8 cellular contexts compared by ENCODE assay signal in the genomic region with DNA sequence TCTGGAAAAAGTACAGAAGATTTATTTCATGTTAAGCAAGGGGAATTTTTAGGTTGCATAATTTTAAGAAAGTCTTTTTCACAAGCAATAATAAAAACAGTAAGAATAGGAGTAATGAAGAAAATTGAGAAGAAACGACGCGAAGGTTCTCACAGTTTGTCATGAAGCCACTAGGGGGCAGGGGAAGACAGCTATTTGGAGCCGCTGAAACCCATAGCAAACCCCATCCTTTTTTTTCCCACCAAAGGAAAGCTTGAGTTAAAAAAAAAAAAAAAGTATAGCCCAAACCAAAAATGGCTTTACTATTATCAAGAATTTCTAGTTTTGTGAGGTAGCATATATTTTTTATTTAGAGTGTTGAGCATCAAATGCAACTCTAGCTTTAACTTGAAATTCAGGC.
DNase-seq lines count a peak whose midpoint lies in the region; ATAC-seq, FAIRE-seq and TF ChIP-seq lines count a peak whose summit lies in the region.

No MANE protein-coding gene starts in this region.

- DNase-seq in AG09319 (ENCODE audit: extremely low read depth, low read depth) (peak; percentile 29), GM12891 (ENCODE audit: insufficient read length, low spot score) (peak; percentile 41), NCI-H1417 (lab: John Stamatoyannopoulos, UW) (peak; percentile 55 to 91 (median 65)), dermis blood vessel endothelial cell (peak; percentile 72), medulla oblongata (ENCODE audit: extremely low spot score) (peak; percentile 84)
- DNase-seq in stimulated activated naive CD4-positive, alpha-beta T cell (lab: John Stamatoyannopoulos, UW), result peak; percentile 9 to 63 (median 34)

- TF ChIP-seq CTCF in AG09319 (IDR thresholded peaks at IDR 0.05; ENCODE audit: low read depth, low read length), result peak; percentile 78

- no peak for ATAC-seq in HG02938 (IDR thresholded peaks at IDR 0.05; ENCODE audit: unreplicated experiment)

- TF ChIP-seq POLR2A in GM12891 (IDR thresholded peaks at IDR 0.05; ENCODE audit: low read depth, low read length), result no peak

- no peak for FAIRE-seq in GM12891 (lab: Jason Lieb, UNC)
- peak; percentile 84 for FAIRE-seq in TTC549 (lab: Jason Lieb, UNC)

TF ChIP-seq in GM12891, 5 proteins besides CTCF, POLR2A, EP300 and RAD21:
- no peak for TF ChIP-seq SPI1 (IDR thresholded peaks at IDR 0.05; ENCODE audit: low read depth, low read length)
- TF ChIP-seq TAF1 (IDR thresholded peaks at IDR 0.05; ENCODE audit: low read depth, low read length), result no peak
- TF ChIP-seq POU2F2 (IDR thresholded peaks at IDR 0.05; ENCODE audit: low read depth, low read length), result no peak
- TF ChIP-seq PAX5 (IDR thresholded peaks at IDR 0.05; ENCODE audit: insufficient read depth, low read length, severe bottlenecking), result no peak
- no peak for TF ChIP-seq POLR2AphosphoS5 (IDR thresholded peaks at IDR 0.05; ENCODE audit: low read depth, low read length)

Comparison
In these comparisons a context has a peak if more than half of its experiments do, and no peak if none do; other contexts are left out.
1. DNase-seq: peak in every context shown above with its lines; median percentile 84 in medulla oblongata; 72 in dermis blood vessel endothelial cell; 65 in NCI-H1417; 41 in GM12891; 34 in stimulated activated naive CD4-positive, alpha-beta T cell; 29 in AG09319.